16 cellular contexts compared by ENCODE assay signal in the genomic region with DNA sequence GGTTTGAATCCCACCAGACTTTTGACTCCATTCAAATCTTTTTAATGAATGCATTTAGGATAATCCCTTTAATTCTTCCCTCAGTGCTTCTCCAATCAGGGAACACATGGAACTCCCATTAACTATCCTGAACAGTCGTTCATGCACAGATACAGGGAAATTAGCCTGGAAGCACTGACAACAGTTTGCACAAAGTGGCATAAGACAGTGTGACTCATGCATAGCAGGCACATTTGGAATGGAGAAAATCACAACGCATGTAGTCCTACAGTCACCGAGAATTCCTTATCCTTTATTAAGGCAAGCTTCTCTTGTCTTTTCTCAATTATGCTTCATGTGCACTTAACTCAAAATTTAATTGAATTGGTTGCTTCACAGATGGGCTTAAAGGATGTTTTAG.
DNase-seq lines count a peak whose midpoint lies in the region; ATAC-seq and TF ChIP-seq lines count a peak whose summit lies in the region.
"Had no signal": no experiment of that assay in that cellular context is flagged by ENCODE, and none has a peak within 500 bp of the region (broad histone marks: within the 10 kb centered on the region; RNA-seq: fewer than 3 reads in every experiment).

No MANE protein-coding gene starts in this region.

- H2BK5ac ChIP-seq in neuronal stem cell (ENCODE audit: low read length), result no peak overlapping the region

- H3K18ac ChIP-seq in neuronal stem cell (ENCODE audit: low read length), result no peak overlapping the region

- H3K9ac ChIP-seq in neuronal stem cell (ENCODE audit: low read depth, low read length, poor library complexity), result no peak overlapping the region

- no peaks in the 10 kb centered on the region for H3K27me3 ChIP-seq in neuronal stem cell (ENCODE audit: control insufficient read depth in 3 of 3, insufficient read depth in 3 of 3, low read depth in 1 of 3, low read length in 3 of 3)
- H3K27me3 ChIP-seq: BE2C had no signal

- peaks cover 6% of the 10 kb centered on the region for H3K9me3 Mint-ChIP-seq in glutamatergic neuron (ENCODE audit: unreplicated experiment)
- H3K9me3 Mint-ChIP-seq: CD8-positive, alpha-beta T cell had no signal

- WGBS in neuronal stem cell (ENCODE audit: extremely low coverage in 2 of 2, insufficient read length in 2 of 2, insufficient replicate concordance in 1 of 2), 2 donors, result no CpG with 5 or more reads among the region's 3 CpGs

- no peak overlapping the region for H2BK120ac ChIP-seq in neuronal stem cell (ENCODE audit: low read depth, low read length)

- no peak overlapping the region for H2BK12ac ChIP-seq in neuronal stem cell (ENCODE audit: low read length)

- H3K27me3 Mint-ChIP-seq in glutamatergic neuron (ENCODE audit: unreplicated experiment), result no peaks in the 10 kb centered on the region

- no peak overlapping the region for H3K4ac ChIP-seq in neuronal stem cell (ENCODE audit: low read length)

- H3K36me3 ChIP-seq in neuronal stem cell (replicated peaks in 1 of 2; ENCODE audit: control insufficient read depth in 2 of 2, insufficient read depth in 2 of 2, low read length in 2 of 2), result no peaks in the 10 kb centered on the region
- H3K36me3 ChIP-seq: BE2C, HAP-1 had no signal

- ATAC-seq in GM21529 (IDR thresholded peaks at IDR 0.05; ENCODE audit: unreplicated experiment), result no peak
- ATAC-seq: CD8-positive, alpha-beta T cell had no signal

- H4K8ac ChIP-seq in neuronal stem cell (ENCODE audit: low read depth, low read length), result no peak overlapping the region

- no peak overlapping the region for H4K91ac ChIP-seq in neuronal stem cell (ENCODE audit: low read depth, low read length, poor library complexity)

- DNase-seq in RPMI7951 (ENCODE audit: low read depth), result peak; percentile 4
- DNase-seq in glutamatergic neuron, result no peak
- DNase-seq in neuronal stem cell (ENCODE audit: low spot score), result peak; percentile 6
- peak; percentile 29 for DNase-seq in superior temporal gyrus (ENCODE audit: extremely low spot score)
- no peak for DNase-seq in HUDEP-2 (lab: John Stamatoyannopoulos, UW; ENCODE audit: unreplicated experiment in 76 of 76)
- DNase-seq in C1 segment of cervical spinal cord (lab: John Stamatoyannopoulos, UW), result no peak
- DNase-seq: BE2C; CD8-positive, alpha-beta T cell; COR-L47; DMS153; DMS79 treated with DMSO at 0.1 percent for 48 hours; EL; GDM1 had no signal

- H3K23ac ChIP-seq in neuronal stem cell (ENCODE audit: low read depth, low read length, poor library complexity), result no peak overlapping the region

- no peak overlapping the region for H2AFZ ChIP-seq in neuronal stem cell (ENCODE audit: low read length)

- no peak overlapping the region for H2BK15ac ChIP-seq in neuronal stem cell (ENCODE audit: low read length)

- H3K4me1 ChIP-seq in neuronal stem cell (ENCODE audit: control insufficient read depth in 2 of 2, insufficient read depth in 1 of 2, low read depth in 1 of 2, low read length in 2 of 2), result peaks cover 0 to 2% of the 10 kb centered on the region in 2 donors
- H3K4me1 ChIP-seq: BE2C, HAP-1 had no signal

- H2AK5ac ChIP-seq in neuronal stem cell (ENCODE audit: low read depth, low read length), result no peak overlapping the region

- no peak overlapping the region for H3K4me3 ChIP-seq in neuronal stem cell (ENCODE audit: low read length in 2 of 2)
- H3K4me3 ChIP-seq: HAP-1 had no signal

- H3K4me3 Mint-ChIP-seq in glutamatergic neuron (ENCODE audit: unreplicated experiment), result no peak overlapping the region
- H3K4me3 Mint-ChIP-seq: CD14-positive monocyte; CD8-positive, alpha-beta T cell had no signal

- H3K27ac ChIP-seq in neuronal stem cell (replicated peaks; ENCODE audit: low read length), result no peak overlapping the region

- H3K9me3 ChIP-seq in neuronal stem cell (replicated peaks in 1 of 2; ENCODE audit: control insufficient read depth in 2 of 2, insufficient read depth in 1 of 2, low read depth in 1 of 2, low read length in 2 of 2), result peaks cover 0 to 4% of the 10 kb centered on the region in 2 donors
- H3K9me3 ChIP-seq: BE2C, HAP-1 had no signal

- H3K36me3 Mint-ChIP-seq in glutamatergic neuron (ENCODE audit: unreplicated experiment), result no peaks in the 10 kb centered on the region
- H3K36me3 Mint-ChIP-seq: CD14-positive monocyte; CD8-positive, alpha-beta T cell had no signal

- no peak overlapping the region for H3K4me2 ChIP-seq in neuronal stem cell (ENCODE audit: insufficient read depth, low read length, poor library complexity, severe bottlenecking)

- H3K27ac Mint-ChIP-seq in glutamatergic neuron (ENCODE audit: unreplicated experiment), result peak overlapping the region; percentile 74
- H3K27ac Mint-ChIP-seq: CD14-positive monocyte; CD8-positive, alpha-beta T cell had no signal

- H3K79me1 ChIP-seq in neuronal stem cell (ENCODE audit: low read depth, low read length), result no peaks in the 10 kb centered on the region

- H3K4me1 Mint-ChIP-seq in glutamatergic neuron (ENCODE audit: low read depth, unreplicated experiment), result peaks cover 4% of the 10 kb centered on the region
- H3K4me1 Mint-ChIP-seq: CD14-positive monocyte had no signal

- no peak overlapping the region for H3K14ac ChIP-seq in neuronal stem cell (ENCODE audit: low read length)

- no peak for TF ChIP-seq CTCF in glutamatergic neuron (IDR thresholded peaks at IDR 0.05; ENCODE audit: partially characterized antibody, unreplicated experiment)

Comparison
In these comparisons a context has a peak if more than half of its experiments do, and no peak if none do; other contexts are left out.
1. DNase-seq: peak in RPMI7951 (single experiment), neuronal stem cell (single experiment) and superior temporal gyrus (single experiment); none in glutamatergic neuron (single experiment), HUDEP-2 (0 of 76) and C1 segment of cervical spinal cord (0 of 14).